15 cellular contexts compared by ENCODE assay signal in the genomic region with DNA sequence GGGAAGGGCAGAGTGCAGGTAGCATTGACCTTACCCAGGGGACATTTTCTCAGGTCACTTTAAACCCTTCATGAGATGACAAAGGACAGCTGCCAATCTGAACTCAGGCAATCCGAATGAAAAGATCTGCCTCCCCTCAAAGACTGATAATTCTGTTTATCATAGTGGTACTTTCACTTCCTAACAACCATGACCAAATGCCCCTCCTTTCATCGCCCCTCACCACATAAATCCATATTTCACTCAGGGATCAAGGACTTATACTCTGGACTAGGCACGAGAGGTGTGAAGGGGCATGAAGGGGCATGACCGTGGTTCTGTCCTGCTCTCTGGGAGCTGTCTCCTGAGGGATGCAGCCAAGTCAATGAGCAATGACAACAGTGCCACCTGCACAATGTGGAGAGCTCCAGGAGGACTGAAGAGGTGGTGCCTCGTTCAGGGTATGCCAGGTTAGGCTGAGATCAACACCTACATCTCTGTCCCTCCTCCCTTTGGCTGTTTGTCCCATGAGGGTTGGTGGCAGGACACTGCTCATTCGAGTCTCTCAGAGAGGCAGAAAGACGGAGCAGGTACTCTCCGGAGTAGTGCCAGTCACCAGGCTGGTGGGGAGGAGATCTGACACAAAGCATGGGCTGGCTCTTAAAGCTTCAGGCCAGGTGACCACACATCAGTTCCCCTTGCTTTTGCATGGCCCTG. TPM values are rescaled to one million over a fixed set of nuclear protein-coding genes. Genes with fewer than 3 reads are reported as not detected.
DNase-seq lines count a peak whose midpoint lies in the region; ATAC-seq and TF ChIP-seq lines count a peak whose summit lies in the region.
"Had no signal": no experiment of that assay in that cellular context is flagged by ENCODE, and none has a peak within 500 bp of the region (broad histone marks: within the 10 kb centered on the region; RNA-seq: fewer than 3 reads in every experiment).

No MANE protein-coding gene starts in this region.

- DNase-seq in cerebellar cortex (ENCODE audit: low spot score) (peak; percentile 56), left lung (no peak), DMS 273 treated with DMSO at 0.1 percent for 48 hours (lab: John Stamatoyannopoulos, UW) (no peak), PC-9 (no peak)
- no peak for DNase-seq in activated naive CD4-positive, alpha-beta T cell treated with anti-CD3 and anti-CD28 coated beads for 36 hours
- DNase-seq: amygdala; CD4-positive, CD25-positive, alpha-beta regulatory T cell; NCI-H1694; stimulated activated CD4-positive, alpha-beta T cell treated with anti-CD3 and anti-CD28 coated beads, Interleukin-15, amount 100 ng/mL, for 24 hours had no signal

- no peak overlapping the region for H3K4me3 Mint-ChIP-seq in activated naive CD4-positive, alpha-beta T cell treated with anti-CD3 and anti-CD28 coated beads for 36 hours
- H3K4me3 Mint-ChIP-seq: CD4-positive, CD25-positive, alpha-beta regulatory T cell; neural crest cell; T-helper 2 cell treated with Interferon-gamma antibody and Interleukin-4, amounts not matched to agents 5 μg/mL and 100 μg/mL, for 36 hours had no signal

- H3K9me2 ChIP-seq in PC-9 (ENCODE audit: insufficient read depth) = no peaks in the 10 kb centered on the region

- H3K27me3 ChIP-seq in left lung (no peaks in the 10 kb centered on the region), PC-9 (ENCODE audit: insufficient read depth, low read depth) (no peaks in the 10 kb centered on the region)

- no peaks in the 10 kb centered on the region for H4K20me1 ChIP-seq in PC-9 (ENCODE audit: insufficient read depth)

- H3K27ac ChIP-seq in left lung (no peak overlapping the region), PC-9 (no peak overlapping the region)

- peak; percentile 25 for ATAC-seq in GM18520 (IDR thresholded peaks at IDR 0.05; ENCODE audit: unreplicated experiment)
- ATAC-seq in GM21528 (IDR thresholded peaks at IDR 0.05; ENCODE audit: low FRiP score, unreplicated experiment) = peak; percentile 38
- ATAC-seq in HG03103 (IDR thresholded peaks at IDR 0.05; ENCODE audit: low read depth, unreplicated experiment) = peak; percentile 26
- no peak for ATAC-seq in left lung
- ATAC-seq: Panc1 had no signal

- POLR2A ChIA-PET in PC-9 (lab: Charles Lee; ENCODE audit: unreplicated experiment) = no interaction called here

- H3K4me1 ChIP-seq in left lung (no peaks in the 10 kb centered on the region), PC-9 (replicated peaks; ENCODE audit: insufficient read depth) (no peaks in the 10 kb centered on the region)

- H3K9me3 ChIP-seq in left lung (no peaks in the 10 kb centered on the region), PC-9 (ENCODE audit: insufficient read depth, low read depth) (no peaks in the 10 kb centered on the region)

- no peak overlapping the region for H2AFZ ChIP-seq in PC-9

- no peaks in the 10 kb centered on the region for H3F3A ChIP-seq in PC-9 (ENCODE audit: insufficient read depth, low read depth)

- H3K36me3 Mint-ChIP-seq in activated naive CD4-positive, alpha-beta T cell treated with anti-CD3 and anti-CD28 coated beads for 36 hours (ENCODE audit: low read depth) = no peaks in the 10 kb centered on the region
- H3K36me3 Mint-ChIP-seq: CD4-positive, CD25-positive, alpha-beta regulatory T cell had no signal

- no peaks in the 10 kb centered on the region for H3K27me3 Mint-ChIP-seq in activated naive CD4-positive, alpha-beta T cell treated with anti-CD3 and anti-CD28 coated beads for 36 hours (ENCODE audit: low read depth)
- H3K27me3 Mint-ChIP-seq: CD4-positive, CD25-positive, alpha-beta regulatory T cell had no signal

- BruUV-seq in PC-9 (replicated peaks; lab: Mats Ljungman, UMichigan) = no TSS peak

- no peak for TF ChIP-seq CTCF in left lung (IDR thresholded peaks at IDR 0.05)
- no peak for TF ChIP-seq CTCF in PC-9 (conservative IDR thresholded peaks at IDR 0.05)

- CTCF ChIA-PET in activated naive CD4-positive, alpha-beta T cell treated with anti-CD3 and anti-CD28 coated beads for 36 hours (lab: Charles Lee) = no interaction called here
- CTCF ChIA-PET in PC-9 (lab: Charles Lee) = no interaction called here

- no peaks in the 10 kb centered on the region for H3K9me3 Mint-ChIP-seq in activated naive CD4-positive, alpha-beta T cell treated with anti-CD3 and anti-CD28 coated beads for 36 hours
- H3K9me3 Mint-ChIP-seq: CD4-positive, CD25-positive, alpha-beta regulatory T cell; neural crest cell; T-helper 2 cell treated with Interferon-gamma antibody and Interleukin-4, amounts not matched to agents 5 μg/mL and 100 μg/mL, for 36 hours had no signal

- H3K4me1 Mint-ChIP-seq in activated naive CD4-positive, alpha-beta T cell treated with anti-CD3 and anti-CD28 coated beads for 36 hours (ENCODE audit: low read depth) = no peaks in the 10 kb centered on the region
- H3K4me1 Mint-ChIP-seq: CD4-positive, CD25-positive, alpha-beta regulatory T cell had no signal

- H3K4me3 ChIP-seq in left lung (no peak overlapping the region), PC-9 (no peak overlapping the region)

- no peaks in the 10 kb centered on the region for H3K36me3 ChIP-seq in left lung
- H3K36me3 ChIP-seq in PC-9 (ENCODE audit: low read depth) = peaks cover 15% of the 10 kb centered on the region

- peaks cover 54% of the 10 kb centered on the region; the same call in 1 of the 2 replicates for H3K79me2 ChIP-seq in PC-9 (ENCODE audit: low read depth)

- H3K27ac Mint-ChIP-seq in activated naive CD4-positive, alpha-beta T cell treated with anti-CD3 and anti-CD28 coated beads for 36 hours = no peak overlapping the region
- H3K27ac Mint-ChIP-seq: CD4-positive, CD25-positive, alpha-beta regulatory T cell; T-helper 2 cell treated with Interferon-gamma antibody and Interleukin-4, amounts not matched to agents 5 μg/mL and 100 μg/mL, for 36 hours had no signal

- intact Hi-C loops in activated naive CD4-positive, alpha-beta T cell treated with anti-CD3 and anti-CD28 coated beads for 36 hours (cut with micrococcal nuclease) = no loop called here
- intact Hi-C loops in left lung (cut with DNase I) = no loop called here
- intact Hi-C loops in PC-9 (cut with micrococcal nuclease; ENCODE audit: unreplicated experiment) = no loop called here

- H3K4me2 ChIP-seq in PC-9 = no peak overlapping the region

RNA-seq across cellular contexts. Expression of a gene that starts 12.5 kb away (rescaled TPM):
- not detected for total RNA-seq in activated naive CD4-positive, alpha-beta T cell treated with anti-CD3 and anti-CD28 coated beads for 36 hours
- total RNA-seq in left lung (10 to 100 TPM in 1 of 2 donors, 1 to 10 TPM in 1; 3.1 to 11.9 TPM), PC-9 (2021) (12.3 and 12.8 TPM in 2 replicates)
- total RNA-seq: CD4-positive, CD25-positive, alpha-beta regulatory T cell had no signal
